Comparison of ENCODE assay signal across 8 cellular contexts in genomic region chr6:145814501-145815350, GRCh38. TPM values are rescaled to one million over a fixed set of nuclear protein-coding genes. Genes with fewer than 3 reads are reported as not detected.
DNase-seq lines count a peak whose midpoint lies in the region; ATAC-seq, FAIRE-seq and TF ChIP-seq lines count a peak whose summit lies in the region.

Gene FBXO30 (minus strand): TSS chr6:145814795. CDS start chr6:145806405, 8,390 bp downstream.

- 0% methylated on average over 60 to 91 of the region's 91 CpGs for WGBS in psoas muscle, 3 donors

- H3K4me1 ChIP-seq in left ventricle myocardium inferior (peaks cover 81% of the 10 kb centered on the region), psoas muscle (peaks cover 52% of the 10 kb centered on the region)

- FAIRE-seq in GM12891 (lab: Jason Lieb, UNC) = peak; percentile 94
- no peak for FAIRE-seq in urothelium cell line (lab: Jason Lieb, UNC)

- H3K36me3 ChIP-seq in left ventricle myocardium inferior = no peaks in the 10 kb centered on the region
- H3K36me3 ChIP-seq in psoas muscle (ENCODE audit: insufficient read depth in 1 of 2, low read depth in 1 of 2) = no peaks in the 10 kb centered on the region

- H3K27ac ChIP-seq in left ventricle myocardium inferior (replicated peaks) = peak within 1 kb of the TSS; percentile 97
- peak within 1 kb of the TSS; percentile 98 for H3K27ac ChIP-seq in psoas muscle

- peak; percentile 84 for ATAC-seq in HG02759 (IDR thresholded peaks at IDR 0.05; ENCODE audit: unreplicated experiment)
- peak; percentile 95 to 98 (median 95) for ATAC-seq in psoas muscle

- peak; percentile 57; the same call in 1 of the 2 replicates for TF ChIP-seq POLR2A in GM12891 (IDR thresholded peaks at IDR 0.05; ENCODE audit: low read depth, low read length)

- H3K4me3 ChIP-seq in left ventricle myocardium inferior (peak within 1 kb of the TSS; percentile 79), psoas muscle (peak within 1 kb of the TSS; percentile 84)

- H3K27me3 ChIP-seq in left ventricle myocardium inferior (ENCODE audit: low read depth) = no peaks in the 10 kb centered on the region
- no peaks in the 10 kb centered on the region for H3K27me3 ChIP-seq in psoas muscle (ENCODE audit: insufficient read depth in 3 of 3, low read length in 2 of 3)

- peak; percentile 46 for TF ChIP-seq CTCF in left ventricle myocardium inferior (IDR thresholded peaks at IDR 0.05; ENCODE audit: borderline replicate concordance)
- no peak for TF ChIP-seq CTCF in psoas muscle (IDR thresholded peaks at IDR 0.05)

- intact Hi-C loops in left ventricle myocardium inferior (cut with micrococcal nuclease) (no loop called here), psoas muscle (cut with DNase I) (loop anchor here in 1 of 2 donors (2.0 to 5.0 kb wide), 3 partner anchors 73 to 150 kb away; partner anchors contain the start of genes EPM2A and SHPRH)

- DNase-seq in GM12891 (ENCODE audit: insufficient read length, low spot score) = peak; percentile 72
- peak; percentile 57 for DNase-seq in NCI-H128 (lab: John Stamatoyannopoulos, UW; ENCODE audit: unreplicated experiment)
- DNase-seq in T follicular helper cell (ENCODE audit: low read depth) = peak; percentile 80
- DNase-seq in amniotic epithelial cell (ENCODE audit: low read depth) = peak; percentile 81
- peak; percentile 93 for DNase-seq in left ventricle myocardium inferior
- DNase-seq in psoas muscle = peak; percentile 89 to 93
- DNase-seq in urothelium cell line (ENCODE audit: low spot score) = peak; percentile 93

- no peaks in the 10 kb centered on the region for H3K9me3 ChIP-seq in left ventricle myocardium inferior (replicated peaks)
- no peaks in the 10 kb centered on the region for H3K9me3 ChIP-seq in psoas muscle

TF ChIP-seq in GM12891, 5 proteins besides CTCF, POLR2A, EP300 and RAD21:
- TF ChIP-seq TAF1 (IDR thresholded peaks at IDR 0.05; ENCODE audit: low read depth, low read length) (no peak; the same call in 1 of the 2 replicates), POLR2AphosphoS5 (IDR thresholded peaks at IDR 0.05; ENCODE audit: low read depth, low read length) (peak; percentile 73)

RNA-seq across cellular contexts. Expression of gene FBXO30, which starts in this region (rescaled TPM):
- polyA plus RNA-seq in GM12891 (2012; ENCODE audit: low read depth, missing spikeins) = 1.7 TPM
- total RNA-seq in left ventricle myocardium inferior (16.7 TPM), psoas muscle (10 to 100 TPM; 11.3 to 75.4 (median 20.5) TPM)
- 10 to 100 TPM; 11.2 to 18.6 (median 13.5) TPM for polyA plus RNA-seq in psoas muscle

Comparison
In these comparisons a context has a peak if more than half of its experiments do, and no peak if none do; other contexts are left out.
1. Peak in every context shown above with its lines: DNase-seq, ATAC-seq, H3K4me3 ChIP-seq and H3K27ac ChIP-seq.